1 cellular context compared by ENCODE assay signal in genomic region chr12:51370667-51371066, GRCh38.
A peak's percentile ranks its signal among the peaks of the same experiment; 100 is the strongest.
TF ChIP-seq lines count a peak whose summit lies in the region.

No MANE protein-coding gene starts in this region.

TF ChIP-seq in A549, 52 proteins besides CTCF, POLR2A, EP300 and RAD21:
- TF ChIP-seq TFCP2L1 (CRISPR knock-in tag; IDR thresholded peaks at IDR 0.05) (no peak), CEBPB (IDR thresholded peaks at IDR 0.05) (peak in 1 of 2 experiments; percentile 49; a peak in 1 of 4 replicates)
